ENCODE assay signal across 9 cellular contexts in genomic region chr15:89442671-89443307, GRCh38. TPM values are rescaled to one million over a fixed set of nuclear protein-coding genes. Genes with fewer than 3 reads are reported as not detected.
A peak's percentile ranks its signal among the peaks of the same experiment; 100 is the strongest.
DNase-seq lines count a peak whose midpoint lies in the region; ATAC-seq and TF ChIP-seq lines count a peak whose summit lies in the region.
"Had no signal": no experiment of that assay in that cellular context is flagged by ENCODE, and none has a peak within 500 bp of the region (broad histone marks: within the 10 kb centered on the region; RNA-seq: fewer than 3 reads in every experiment).

No MANE protein-coding gene starts in this region.

- H3K9me3 ChIP-seq in cardiac muscle cell (ENCODE audit: low read depth) (no peaks in the 10 kb centered on the region), esophagus squamous epithelium (no peaks in the 10 kb centered on the region)
- H3K9me3 ChIP-seq: thoracic aorta had no signal

- 53% methylated on average over 9 of the region's 19 CpGs; no CpG with 5 or more reads in 1 of the 2 donors for WGBS in esophagus squamous epithelium, 2 donors

- H3K27ac ChIP-seq in cardiac muscle cell, result no peak overlapping the region
- H3K27ac ChIP-seq in esophagus squamous epithelium, result no peak overlapping the region
- H3K27ac ChIP-seq: thoracic aorta had no signal

- DNase-seq in cardiac muscle cell (ENCODE audit: low read depth in 1 of 2, low spot score in 1 of 2) (peak; percentile 50 to 73), left cardiac atrium (no peak), NAMALWA (ENCODE audit: low spot score) (peak; percentile 76), esophagus squamous epithelium (lab: John Stamatoyannopoulos, UW) (no peak), posterior cingulate gyrus (peak; percentile 35 to 94 (median 76))
- peak; percentile 84 for DNase-seq in activated CD4-positive, alpha-beta T cell treated with anti-CD3 and anti-CD28 coated beads, Interleukin-2, amount 10 ng/mL, durations not matched to agents 24 days and 14 days

- no peak for TF ChIP-seq POLR2A in esophagus squamous epithelium (IDR thresholded peaks at IDR 0.05)

- H3K4me1 ChIP-seq in cardiac muscle cell (ENCODE audit: low read depth) (no peaks in the 10 kb centered on the region), esophagus squamous epithelium (no peaks in the 10 kb centered on the region)

- H3K27ac Mint-ChIP-seq in activated CD4-positive, alpha-beta T cell treated with anti-CD3 and anti-CD28 coated beads, Interleukin-2, amount 10 ng/mL, durations not matched to agents 24 days and 14 days, result no peak overlapping the region

- peak; percentile 81 for TF ChIP-seq CTCF in cardiac muscle cell (IDR thresholded peaks at IDR 0.05; ENCODE audit: low read depth, low read length)
- peak in 5 of 6 experiments; percentile 31 to 69 (median 54) for TF ChIP-seq CTCF in esophagus squamous epithelium (IDR thresholded peaks at IDR 0.05)

- H3K4me3 Mint-ChIP-seq in activated CD4-positive, alpha-beta T cell treated with anti-CD3 and anti-CD28 coated beads, Interleukin-2, amount 10 ng/mL, durations not matched to agents 24 days and 14 days, result no peak overlapping the region

- ATAC-seq in left cardiac atrium, result no peak
- ATAC-seq in HG02798 (IDR thresholded peaks at IDR 0.05; ENCODE audit: poor library complexity, unreplicated experiment), result no peak
- no peak for ATAC-seq in HG03045 (IDR thresholded peaks at IDR 0.05; ENCODE audit: unreplicated experiment)

- peaks cover 4% of the 10 kb centered on the region for H3K27me3 Mint-ChIP-seq in activated CD4-positive, alpha-beta T cell treated with anti-CD3 and anti-CD28 coated beads, Interleukin-2, amount 10 ng/mL, durations not matched to agents 24 days and 14 days

- H3K36me3 ChIP-seq in cardiac muscle cell (no peaks in the 10 kb centered on the region), esophagus squamous epithelium (no peaks in the 10 kb centered on the region)
- H3K36me3 ChIP-seq: thoracic aorta had no signal

- H3K4me1 Mint-ChIP-seq in activated CD4-positive, alpha-beta T cell treated with anti-CD3 and anti-CD28 coated beads, Interleukin-2, amount 10 ng/mL, durations not matched to agents 24 days and 14 days, result no peaks in the 10 kb centered on the region

- H3K4me3 ChIP-seq in cardiac muscle cell, result no peak overlapping the region
- H3K4me3 ChIP-seq in esophagus squamous epithelium, result no peak overlapping the region
- H3K4me3 ChIP-seq: thoracic aorta had no signal

- H3K9me3 Mint-ChIP-seq in activated CD4-positive, alpha-beta T cell treated with anti-CD3 and anti-CD28 coated beads, Interleukin-2, amount 10 ng/mL, durations not matched to agents 24 days and 14 days, result no peaks in the 10 kb centered on the region

- no peaks in the 10 kb centered on the region for H3K36me3 Mint-ChIP-seq in activated CD4-positive, alpha-beta T cell treated with anti-CD3 and anti-CD28 coated beads, Interleukin-2, amount 10 ng/mL, durations not matched to agents 24 days and 14 days (ENCODE audit: low read depth)

- peaks cover 28% of the 10 kb centered on the region for H3K27me3 ChIP-seq in cardiac muscle cell
- peaks cover 0 to 94% (median 0%) of the 10 kb centered on the region in 4 donors for H3K27me3 ChIP-seq in esophagus squamous epithelium

- intact Hi-C loops in left cardiac atrium (cut with DNase I), result no loop called here
- intact Hi-C loops in activated CD4-positive, alpha-beta T cell treated with anti-CD3 and anti-CD28 coated beads, Interleukin-2, amount 10 ng/mL, durations not matched to agents 24 days and 14 days (cut with micrococcal nuclease), result loop anchor here (5.0 kb wide), 1 partner anchor 115 kb away; no protein-coding TSS in a partner anchor
- intact Hi-C loops in esophagus squamous epithelium (cut with DNase I), result no loop called here
- intact Hi-C loops in posterior cingulate gyrus (cut with DNase I), result loop anchor here (10.0 kb wide), 1 partner anchor 112 kb away; no protein-coding TSS in a partner anchor

RNA-seq across cellular contexts. Expression of gene RHCG, which starts 53.6 kb away (rescaled TPM):
- total RNA-seq in cardiac muscle cell, result not detected in 2 replicates
- 0.23 TPM in 1 of 2 replicates, not detected in the other for polyA plus RNA-seq in cardiac muscle cell
- total RNA-seq in left cardiac atrium, result 1 to 10 TPM in 1 of 2 donors, under 1 TPM in 1; 0.15 to 1.8 TPM
- not detected in 2 replicates for total RNA-seq in activated CD4-positive, alpha-beta T cell treated with anti-CD3 and anti-CD28 coated beads, Interleukin-2, amount 10 ng/mL, durations not matched to agents 24 days and 14 days
- total RNA-seq in esophagus squamous epithelium, result 1,000 to 10,000 TPM; 2,342 to 7,076 (median 3,336) TPM
- total RNA-seq: thoracic aorta had no signal

Comparison
In these comparisons a context has a peak if more than half of its experiments do, and no peak if none do; other contexts are left out.
1. DNase-seq: peak in cardiac muscle cell (2 of 2), NAMALWA (single experiment), activated CD4-positive, alpha-beta T cell treated with anti-CD3 and anti-CD28 coated beads, Interleukin-2, amount 10 ng/mL, durations not matched to agents 24 days and 14 days (single experiment) and posterior cingulate gyrus (10 of 10); none in left cardiac atrium (single experiment) and esophagus squamous epithelium (single experiment).
2. RNA of gene RHCG, which starts 53.6 kb away (total RNA-seq): 2,342 to 7,076 TPM in esophagus squamous epithelium; 0.15 to 1.8 TPM in left cardiac atrium, not detected in cardiac muscle cell and not detected in activated CD4-positive, alpha-beta T cell treated with anti-CD3 and anti-CD28 coated beads, Interleukin-2, amount 10 ng/mL, durations not matched to agents 24 days and 14 days; every median in the first group is over 100 times any median in the second.
3. intact Hi-C loops: an anchor here in activated CD4-positive, alpha-beta T cell treated with anti-CD3 and anti-CD28 coated beads, Interleukin-2, amount 10 ng/mL, durations not matched to agents 24 days and 14 days (5.0 kb wide) and posterior cingulate gyrus (10.0 kb wide); none called in left cardiac atrium and esophagus squamous epithelium.